ENCODE assay signal across 8 cellular contexts in genomic region chr7:17706734-17707133, GRCh38.
A peak's percentile ranks its signal among the peaks of the same experiment; 100 is the strongest.
DNase-seq lines count a peak whose midpoint lies in the region; ATAC-seq and TF ChIP-seq lines count a peak whose summit lies in the region.

No MANE protein-coding gene starts in this region.

- H3K36me3 ChIP-seq in psoas muscle (ENCODE audit: insufficient read depth in 1 of 2, low read depth in 1 of 2): no peaks in the 10 kb centered on the region

- ATAC-seq in GM19025 (IDR thresholded peaks at IDR 0.05; ENCODE audit: low read depth, unreplicated experiment): peak; percentile 63
- ATAC-seq in HG03432 (IDR thresholded peaks at IDR 0.05; ENCODE audit: unreplicated experiment): peak; percentile 88
- peak in 3 of 4 donors; percentile 58 to 62 (median 59) for ATAC-seq in psoas muscle
- no peak for ATAC-seq in GM21381 (IDR thresholded peaks at IDR 0.05; ENCODE audit: unreplicated experiment)

- TF ChIP-seq CTCF in Calu3 (IDR thresholded peaks at IDR 0.05; ENCODE audit: unreplicated experiment): peak; percentile 84
- TF ChIP-seq CTCF in glutamatergic neuron (IDR thresholded peaks at IDR 0.05; ENCODE audit: partially characterized antibody, unreplicated experiment): peak; percentile 47
- TF ChIP-seq CTCF in psoas muscle (IDR thresholded peaks at IDR 0.05): peak; percentile 55

- H3K9me3 Mint-ChIP-seq in Calu3 (ENCODE audit: low read depth, unreplicated experiment): no peaks in the 10 kb centered on the region
- no peaks in the 10 kb centered on the region for H3K9me3 Mint-ChIP-seq in activated naive CD4-positive, alpha-beta T cell treated with anti-CD3 and anti-CD28 coated beads for 36 hours
- H3K9me3 Mint-ChIP-seq in glutamatergic neuron (ENCODE audit: unreplicated experiment): no peaks in the 10 kb centered on the region

- WGBS in psoas muscle, 3 donors: 17 to 30% (median 21%) methylated on average over 3 of the region's 3 CpGs

- H3K4me1 Mint-ChIP-seq in Calu3 (ENCODE audit: low read depth, unreplicated experiment): no peaks in the 10 kb centered on the region
- no peaks in the 10 kb centered on the region for H3K4me1 Mint-ChIP-seq in activated naive CD4-positive, alpha-beta T cell treated with anti-CD3 and anti-CD28 coated beads for 36 hours (ENCODE audit: low read depth)
- no peaks in the 10 kb centered on the region for H3K4me1 Mint-ChIP-seq in glutamatergic neuron (ENCODE audit: low read depth, unreplicated experiment)

- no peaks in the 10 kb centered on the region for H3K4me1 ChIP-seq in psoas muscle

- intact Hi-C loops in Calu3 (cut with micrococcal nuclease; ENCODE audit: unreplicated experiment) (loop anchor here (2.0 to 10.0 kb wide), 4 partner anchors 228 to 638 kb away; no protein-coding TSS in a partner anchor), psoas muscle (cut with DNase I) (loop anchor here in 1 of 2 donors (10.0 kb wide), 1 partner anchor 958 kb away; no protein-coding TSS in a partner anchor)
- intact Hi-C loops in activated naive CD4-positive, alpha-beta T cell treated with anti-CD3 and anti-CD28 coated beads for 36 hours (cut with micrococcal nuclease): loop anchor here (1.0 to 10.0 kb wide), 5 partner anchors 64 to 639 kb away; no protein-coding TSS in a partner anchor

- BruUV-seq in Calu3 (replicated peaks; lab: Mats Ljungman, UMichigan): no TSS peak

- H3K27ac Mint-ChIP-seq in Calu3 (ENCODE audit: unreplicated experiment) (no peak overlapping the region), glutamatergic neuron (ENCODE audit: unreplicated experiment) (no peak overlapping the region)
- H3K27ac Mint-ChIP-seq in activated naive CD4-positive, alpha-beta T cell treated with anti-CD3 and anti-CD28 coated beads for 36 hours: no peak overlapping the region

- no peak overlapping the region for H3K27ac ChIP-seq in psoas muscle

- no peak overlapping the region for H3K4me3 ChIP-seq in psoas muscle

- CTCF ChIA-PET in Calu3 (lab: Charles Lee): interaction anchor here (0.5 to 2.4 kb wide), 16 partner anchors 10 to 959 kb away, joined by 3 to 23 read pairs (median 4); no protein-coding TSS in a partner anchor
- CTCF ChIA-PET in activated naive CD4-positive, alpha-beta T cell treated with anti-CD3 and anti-CD28 coated beads for 36 hours (lab: Charles Lee): interaction anchor here (0.5 to 2.5 kb wide), 8 partner anchors 18 to 645 kb away, joined by 3 to 9 read pairs (median 3); no protein-coding TSS in a partner anchor

- H3K27me3 Mint-ChIP-seq in Calu3 (ENCODE audit: unreplicated experiment): no peaks in the 10 kb centered on the region
- H3K27me3 Mint-ChIP-seq in activated naive CD4-positive, alpha-beta T cell treated with anti-CD3 and anti-CD28 coated beads for 36 hours (ENCODE audit: low read depth): no peaks in the 10 kb centered on the region
- peaks cover 2% of the 10 kb centered on the region for H3K27me3 Mint-ChIP-seq in glutamatergic neuron (ENCODE audit: unreplicated experiment)

- H3K9me3 ChIP-seq in psoas muscle: no peaks in the 10 kb centered on the region

- no peak overlapping the region for H3K4me3 Mint-ChIP-seq in Calu3 (ENCODE audit: low read depth, unreplicated experiment)
- no peak overlapping the region for H3K4me3 Mint-ChIP-seq in activated naive CD4-positive, alpha-beta T cell treated with anti-CD3 and anti-CD28 coated beads for 36 hours
- no peak overlapping the region for H3K4me3 Mint-ChIP-seq in glutamatergic neuron (ENCODE audit: unreplicated experiment)

- H3K36me3 Mint-ChIP-seq in Calu3 (ENCODE audit: insufficient read depth, unreplicated experiment) (no peaks in the 10 kb centered on the region), glutamatergic neuron (ENCODE audit: unreplicated experiment) (no peaks in the 10 kb centered on the region)
- no peaks in the 10 kb centered on the region for H3K36me3 Mint-ChIP-seq in activated naive CD4-positive, alpha-beta T cell treated with anti-CD3 and anti-CD28 coated beads for 36 hours (ENCODE audit: low read depth)

- peak; percentile 75 for DNase-seq in Calu3
- DNase-seq in NCI-H69 (lab: John Stamatoyannopoulos, UW): peak; percentile 91
- peak; percentile 61 for DNase-seq in activated naive CD4-positive, alpha-beta T cell treated with anti-CD3 and anti-CD28 coated beads for 36 hours
- DNase-seq in glutamatergic neuron: peak; percentile 45
- no peak for DNase-seq in psoas muscle

- no peaks in the 10 kb centered on the region for H3K27me3 ChIP-seq in psoas muscle (ENCODE audit: insufficient read depth in 3 of 3, low read length in 2 of 3)

Comparison
In these comparisons a context has a peak if more than half of its experiments do, and no peak if none do; other contexts are left out.
1. DNase-seq: peak in Calu3 (single experiment), NCI-H69 (single experiment), activated naive CD4-positive, alpha-beta T cell treated with anti-CD3 and anti-CD28 coated beads for 36 hours (single experiment) and glutamatergic neuron (single experiment); none in psoas muscle (0 of 2).
2. Peak in every context shown above with its lines, with median percentiles within 50 percentile points of each other: CTCF ChIP-seq.